In the genomic region with DNA sequence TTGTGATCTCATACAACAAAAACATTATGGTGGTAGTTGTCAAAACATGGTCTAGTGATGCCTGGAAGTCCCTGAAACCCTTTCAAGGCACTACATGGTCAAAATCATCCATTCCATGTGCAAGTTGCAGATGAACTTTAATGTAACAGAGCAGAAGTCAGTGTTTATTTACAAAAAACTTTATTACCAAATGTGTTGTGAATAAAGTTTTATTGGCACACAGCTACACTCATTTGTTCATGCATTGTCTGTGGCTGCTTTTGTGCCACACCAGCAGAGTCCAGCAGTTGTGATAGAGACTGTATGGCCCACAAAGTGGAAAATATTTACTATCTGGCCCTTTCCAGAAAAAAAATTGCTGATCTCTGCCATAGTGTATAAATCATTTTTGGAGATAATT, we compare ENCODE assay signal across 8 cellular contexts.
"Had no signal": no experiment of that assay in that cellular context is flagged by ENCODE, and none has a peak within 500 bp of the region (broad histone marks: within the 10 kb centered on the region; RNA-seq: fewer than 3 reads in every experiment).

No MANE protein-coding gene starts in this region.

- H3K36me3 Mint-ChIP-seq: IgD-negative memory B cell had no signal

- H3K4me3 ChIP-seq: GM23338 had no signal

- DNase-seq: H9, HCEC 1CT, KG1 had no signal

- H3K4me3 Mint-ChIP-seq: GM23338, H9, IgD-negative memory B cell had no signal

- H3K4me2 ChIP-seq: GM23338 had no signal

- ATAC-seq: GM23338 had no signal

- FAIRE-seq: H1, H54, HTR-8/SVneo had no signal

- H3K27ac Mint-ChIP-seq: GM23338, H9 had no signal

- H2AFZ ChIP-seq: GM23338 had no signal
